Comparison of ENCODE assay signal across 13 cellular contexts in genomic region chr19:4559569-4559968, GRCh38. TPM values are rescaled to one million over a fixed set of nuclear protein-coding genes. Genes with fewer than 3 reads are reported as not detected.
DNase-seq lines count a peak whose midpoint lies in the region; ATAC-seq and TF ChIP-seq lines count a peak whose summit lies in the region.
"Had no signal": no experiment of that assay in that cellular context is flagged by ENCODE, and none has a peak within 500 bp of the region (broad histone marks: within the 10 kb centered on the region; RNA-seq: fewer than 3 reads in every experiment).

TSS of gene SEMA6B (minus strand) at chr19:4559684. CDS start at chr19:4558457, 1,227 bp downstream.

- H3K4me3 ChIP-seq in heart left ventricle (peak within 1 kb of the TSS; percentile 13 to 65 (median 57)), ovary (peak within 1 kb of the TSS; percentile 2), PC-9 (no peak within 1 kb of the TSS)

- no peaks in the 10 kb centered on the region for H3K79me2 ChIP-seq in PC-9 (ENCODE audit: low read depth)

- H3K4me2 ChIP-seq in PC-9: no peak within 1 kb of the TSS

- POLR2A ChIA-PET in PC-9 (lab: Charles Lee; ENCODE audit: unreplicated experiment): no interaction called here

- no peak for TF ChIP-seq EP300 in ovary (IDR thresholded peaks at IDR 0.05)

- H3K36me3 ChIP-seq in heart left ventricle: peaks cover 0 to 14% (median 5%) of the 10 kb centered on the region in 9 donors
- no peaks in the 10 kb centered on the region for H3K36me3 ChIP-seq in ovary
- H3K36me3 ChIP-seq in PC-9 (ENCODE audit: low read depth): no peaks in the 10 kb centered on the region

- H3K9me2 ChIP-seq in PC-9 (ENCODE audit: insufficient read depth): no peaks in the 10 kb centered on the region

- WGBS in heart left ventricle, 4 donors: 28 to 50% (median 48%) methylated on average over 12 to 13 of the region's 13 CpGs
- WGBS in ovary, 3 donors: 54 to 69% (median 58%) methylated on average over 13 of the region's 13 CpGs

- no TSS peak for BruUV-seq in PC-9 (replicated peaks; lab: Mats Ljungman, UMichigan)

- TF ChIP-seq POLR2A in heart left ventricle (IDR thresholded peaks at IDR 0.05) (peak in 1 of 2 donors; percentile 25), ovary (IDR thresholded peaks at IDR 0.05) (no peak)

- H3F3A ChIP-seq in PC-9 (ENCODE audit: insufficient read depth, low read depth): peaks cover 3% of the 10 kb centered on the region

- TF ChIP-seq CTCF in heart left ventricle (IDR thresholded peaks at IDR 0.05) (no peak), ovary (IDR thresholded peaks at IDR 0.05) (no peak), PC-9 (conservative IDR thresholded peaks at IDR 0.05) (no peak)

- H3K9me3 ChIP-seq in heart left ventricle (no peaks in the 10 kb centered on the region), ovary (no peaks in the 10 kb centered on the region), PC-9 (ENCODE audit: insufficient read depth, low read depth) (no peaks in the 10 kb centered on the region)

- H3K27me3 ChIP-seq in heart left ventricle (no peaks in the 10 kb centered on the region), ovary (no peaks in the 10 kb centered on the region), PC-9 (ENCODE audit: insufficient read depth, low read depth) (no peaks in the 10 kb centered on the region)

- CTCF ChIA-PET in PC-9 (lab: Charles Lee): no interaction called here

- intact Hi-C loops in heart left ventricle (cut with DNase I): loop anchor here in 9 of 10 donors (2.0 to 5.0 kb wide), 2 partner anchors 77 to 78 kb away; partner anchors contain the start of gene TNFAIP8L1 (in 8 of the 9)
- intact Hi-C loops in ovary (cut with DNase I): loop anchor here in 2 of 4 donors (5.0 to 10.0 kb wide), 2 partner anchors 78 to 295 kb away; partner anchors contain the start of gene TNFAIP8L1 (in 1 of the 2)
- intact Hi-C loops in PC-9 (cut with micrococcal nuclease; ENCODE audit: unreplicated experiment): no loop called here

- peak; percentile 55 for DNase-seq in A172 (ENCODE audit: low spot score)
- DNase-seq in heart left ventricle: peak; percentile 65 to 84 (median 70)
- DNase-seq in ovary: no peak
- DNase-seq in GOT3 (lab: John Stamatoyannopoulos, UW): no peak
- no peak for DNase-seq in PC-9
- no peak for DNase-seq in middle frontal gyrus (ENCODE audit: extremely low spot score, low spot score)
- DNase-seq: activated CD4-positive, alpha-beta T cell treated with anti-CD3 and anti-CD28 coated beads for 4 hours; activated naive CD8-positive, alpha-beta T cell treated with anti-CD3 and anti-CD28 coated beads, Interleukin-2, amount 50 U/mL, for 24 hours; GF-D8; SHP77 treated with DMSO at 0.1 percent for 48 hours; stimulated activated CD4-positive, alpha-beta T cell treated with anti-CD3 and anti-CD28 coated beads, Interleukin-1b, Interleukin-23, amount 100 ng/mL, for 48 hours had no signal

- peaks cover 0 to 28% (median 3%) of the 10 kb centered on the region in 12 donors for H3K4me1 ChIP-seq in heart left ventricle
- no peaks in the 10 kb centered on the region for H3K4me1 ChIP-seq in ovary (ENCODE audit: insufficient read depth)
- no peaks in the 10 kb centered on the region for H3K4me1 ChIP-seq in PC-9 (replicated peaks; ENCODE audit: insufficient read depth)

- H3K27ac ChIP-seq in angular gyrus (ENCODE audit: low read depth, low read length) (peak within 1 kb of the TSS; percentile 48), heart left ventricle (peak within 1 kb of the TSS; percentile 53 to 87 (median 74)), ovary (no peak within 1 kb of the TSS), PC-9 (no peak within 1 kb of the TSS)

- ATAC-seq in heart left ventricle (peak; percentile 64 to 91 (median 74)), HG03432 (IDR thresholded peaks at IDR 0.05; ENCODE audit: unreplicated experiment) (no peak)
- ATAC-seq: activated naive CD8-positive, alpha-beta T cell treated with anti-CD3 and anti-CD28 coated beads, Interleukin-2, amount 50 U/mL, for 24 hours had no signal

- H4K20me1 ChIP-seq in PC-9 (ENCODE audit: insufficient read depth): no peaks in the 10 kb centered on the region

- H2AFZ ChIP-seq in PC-9: no peak within 1 kb of the TSS

RNA-seq across cellular contexts. Expression of gene SEMA6B, which starts in this region (rescaled TPM):
- total RNA-seq in A172 (2014; rRNA removed; shearing (Covaris generic)): 29.2 and 34.1 TPM in 2 replicates
- total RNA-seq in heart left ventricle (10 to 100 TPM in 5 of 9 donors, 1 to 10 TPM in 4; 6.4 to 29.7 (median 10.1) TPM), ovary (1 to 10 TPM; 1.3 to 9.7 (median 5.5) TPM), PC-9 (2021) (3.3 and 5.0 TPM in 2 replicates)
- polyA plus RNA-seq in heart left ventricle (10 to 100 TPM in 1 of 2 donors, 1 to 10 TPM in 1; 6.0 to 16.5 TPM), ovary (1 to 10 TPM in 1 of 2 donors, under 1 TPM in 1; 0.77 to 7.6 TPM)

Comparison
In these comparisons a context has a peak if more than half of its experiments do, and no peak if none do; other contexts are left out.
1. DNase-seq: peak in A172 (single experiment) and heart left ventricle (5 of 5); none in ovary (0 of 5), GOT3 (single experiment), PC-9 (0 of 2) and middle frontal gyrus (single experiment).
2. H3K27ac ChIP-seq: peak in angular gyrus (single experiment) and heart left ventricle (12 of 12); none in ovary (0 of 2) and PC-9 (single experiment).